Comparison of ENCODE assay signal across 27 cellular contexts in the genomic region with DNA sequence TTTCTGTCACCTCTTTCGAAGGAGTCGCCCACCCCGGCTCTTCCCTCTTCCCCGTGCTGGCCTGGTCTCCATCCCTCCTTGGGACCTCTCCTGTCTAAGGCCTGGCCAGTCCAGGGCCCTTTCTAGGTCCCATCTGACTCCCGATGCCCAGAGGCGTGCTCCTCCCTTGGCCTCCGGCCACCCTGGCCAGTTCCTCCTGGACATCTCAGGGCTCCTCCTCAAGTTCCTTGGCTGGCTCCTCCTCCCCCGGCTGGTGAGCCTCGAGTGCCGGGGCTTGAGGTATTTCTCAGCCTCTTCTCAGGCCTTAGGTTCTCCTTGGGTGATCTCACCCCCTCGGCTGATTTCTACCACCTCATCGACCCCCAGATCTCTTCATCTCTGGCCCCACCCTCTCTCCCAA.
"Had no signal": no experiment of that assay in that cellular context is flagged by ENCODE, and none has a peak within 500 bp of the region (broad histone marks: within the 10 kb centered on the region; RNA-seq: fewer than 3 reads in every experiment).

No MANE protein-coding gene starts in this region.

- H3K27ac ChIP-seq: brain microvascular endothelial cell, coronary artery, dorsolateral prefrontal cortex, gastroesophageal sphincter, WERI-Rb-1 had no signal

- ATAC-seq: activated CD4-positive, CD25-positive, alpha-beta regulatory T cell treated with anti-CD3 and anti-CD28 coated beads, Interleukin-2, amount 50 U/mL, for 24 hours; activated CD8-positive, alpha-beta T cell treated with anti-CD3 and anti-CD28 coated beads for 36 hours; activated T-cell treated with anti-CD3 and anti-CD28 coated beads, Interleukin-2, amount 50 U/mL, for 4 hours; activated T-helper 17 cell treated with anti-CD3 and anti-CD28 coated beads, Interleukin-2, amount 50 U/mL, for 72 hours; esophagus mucosa; gastroesophageal sphincter; T-helper 17 cell had no signal

- H3K9me3 ChIP-seq: gastroesophageal sphincter had no signal

- H3K4me3 ChIP-seq: coronary artery, dorsolateral prefrontal cortex, gastroesophageal sphincter had no signal

- DNase-seq: activated B cell treated with CpG ODN at 0.5 μM for 24 hours; activated CD4-positive, alpha-beta T cell treated with anti-CD3 and anti-CD28 coated beads for 48 hours; activated CD4-positive, alpha-beta T cell treated with anti-CD3 and anti-CD28 coated beads, Interleukin-2, amount 50 U/mL, for 1 hour; activated CD4-positive, alpha-beta T cell treated with anti-CD3 and anti-CD28 coated beads, Interleukin-2, amount 50 U/mL, for 48 hours; activated CD8-positive, alpha-beta memory T cell treated with anti-CD3 and anti-CD28 coated beads for 24 hours; activated CD8-positive, alpha-beta T cell treated with anti-CD3 and anti-CD28 coated beads for 36 hours; activated effector memory CD4-positive, alpha-beta T cell treated with Interleukin-2 at 50 U/mL for 16 hours; activated gamma-delta T cell treated with Interleukin-2 at 50 U/mL for 16 hours; activated naive CD4-positive, alpha-beta T cell treated with anti-CD3 and anti-CD28 coated beads, Interleukin-2, amount 50 U/mL, for 16 hours; activated naive CD4-positive, alpha-beta T cell treated with Interleukin-2 at 50 U/mL for 16 hours; activated T-cell treated with anti-CD3 and anti-CD28 coated beads, Interleukin-2, amount 50 U/mL, for 4 hours; amniotic stem cell; anterior cingulate cortex; brain microvascular endothelial cell; dorsolateral prefrontal cortex; effector memory CD4-positive, alpha-beta T cell; endodermal cell; foreskin melanocyte; T-helper 1 cell; T-helper 17 cell; T1000; WERI-Rb-1 had no signal

- H3K36me3 ChIP-seq: brain microvascular endothelial cell, gastroesophageal sphincter, WERI-Rb-1 had no signal
